In genomic region chr19:40690699-40691420, GRCh38 we compare ENCODE assay signal across 8 cellular contexts. TPM values are rescaled to one million over a fixed set of nuclear protein-coding genes. Genes with fewer than 3 reads are reported as not detected.
DNase-seq lines count a peak whose midpoint lies in the region; ATAC-seq and TF ChIP-seq lines count a peak whose summit lies in the region.

No MANE protein-coding gene starts in this region.

- peak overlapping the region; percentile 47 for H3K4me3 ChIP-seq in fibroblast of mammary gland (ENCODE audit: control insufficient read depth, low read depth, low read length)

- H3K4me3 Mint-ChIP-seq in activated T-helper 2 cell treated with anti-CD3 and anti-CD28 coated beads, Interferon-gamma antibody, Interleukin-2, Interleukin-4, amounts not matched to agents 10 μg/mL and 5 μg/mL and 100 μg/mL, durations not matched to agents 14 hours and 24 hours and 36 hours (ENCODE audit: low read depth), result peak overlapping the region; percentile 89
- peak overlapping the region; percentile 96 for H3K4me3 Mint-ChIP-seq in natural killer cell treated with Interleukin-12 subunit alpha and Interleukin-12 subunit beta and Interleukin-15 and Interleukin-18, amount 100 ng/mL, for 72 hours
- H3K4me3 Mint-ChIP-seq in stimulated activated naive B cell treated with anti-CD40 and anti-IgM and Interleukin-4, amounts not matched to agents 10 μg/mL and 1 μg/mL and 100 μg/mL, for 72 hours, result peak overlapping the region in 1 of 2 donors; percentile 94

- H3K9me3 Mint-ChIP-seq in activated T-helper 2 cell treated with anti-CD3 and anti-CD28 coated beads, Interferon-gamma antibody, Interleukin-2, Interleukin-4, amounts not matched to agents 10 μg/mL and 5 μg/mL and 100 μg/mL, durations not matched to agents 14 hours and 24 hours and 36 hours, result no peaks in the 10 kb centered on the region
- H3K9me3 Mint-ChIP-seq in natural killer cell treated with Interleukin-12 subunit alpha and Interleukin-12 subunit beta and Interleukin-15 and Interleukin-18, amount 100 ng/mL, for 72 hours, result no peaks in the 10 kb centered on the region
- no peaks in the 10 kb centered on the region for H3K9me3 Mint-ChIP-seq in stimulated activated naive B cell treated with anti-CD40 and anti-IgM and Interleukin-4, amounts not matched to agents 10 μg/mL and 1 μg/mL and 100 μg/mL, for 72 hours

- DNase-seq in CMK (ENCODE audit: low read depth), result peak; percentile 77
- DNase-seq in LoVo (ENCODE audit: low spot score), result peak; percentile 93
- peak; percentile 89 for DNase-seq in RPMI7951 (ENCODE audit: low read depth)
- peak; percentile 80 for DNase-seq in activated T-helper 2 cell treated with anti-CD3 and anti-CD28 coated beads, Interferon-gamma antibody, Interleukin-2, Interleukin-4, amounts not matched to agents 10 μg/mL and 5 μg/mL and 100 μg/mL, durations not matched to agents 14 hours and 24 hours and 36 hours (ENCODE audit: low spot score)
- peak; percentile 90 for DNase-seq in fibroblast of mammary gland (ENCODE audit: low read depth)
- DNase-seq in natural killer cell treated with Interleukin-12 subunit alpha and Interleukin-12 subunit beta and Interleukin-15 and Interleukin-18, amount 100 ng/mL, for 72 hours (ENCODE audit: low spot score), result peak; percentile 88
- peak; percentile 80 for DNase-seq in stimulated activated naive B cell treated with anti-CD40 and anti-IgM and Interleukin-4, amounts not matched to agents 10 μg/mL and 1 μg/mL and 100 μg/mL, for 72 hours

- intact Hi-C loops in activated T-helper 2 cell treated with anti-CD3 and anti-CD28 coated beads, Interferon-gamma antibody, Interleukin-2, Interleukin-4, amounts not matched to agents 10 μg/mL and 5 μg/mL and 100 μg/mL, durations not matched to agents 14 hours and 24 hours and 36 hours (cut with micrococcal nuclease), result loop anchor here (1.0 to 2.0 kb wide), 2 partner anchors 24 to 28 kb away; no protein-coding TSS in a partner anchor

- TF ChIP-seq CTCF in fibroblast of mammary gland (conservative IDR thresholded peaks at IDR 0.05; ENCODE audit: control insufficient read depth, insufficient read depth, low read depth, low read length), result no peak

- peak overlapping the region; percentile 95 for H3K27ac Mint-ChIP-seq in activated T-helper 2 cell treated with anti-CD3 and anti-CD28 coated beads, Interferon-gamma antibody, Interleukin-2, Interleukin-4, amounts not matched to agents 10 μg/mL and 5 μg/mL and 100 μg/mL, durations not matched to agents 14 hours and 24 hours and 36 hours
- H3K27ac Mint-ChIP-seq in natural killer cell treated with Interleukin-12 subunit alpha and Interleukin-12 subunit beta and Interleukin-15 and Interleukin-18, amount 100 ng/mL, for 72 hours, result peak overlapping the region; percentile 81 to 86
- peak overlapping the region; percentile 98 for H3K27ac Mint-ChIP-seq in stimulated activated naive B cell treated with anti-CD40 and anti-IgM and Interleukin-4, amounts not matched to agents 10 μg/mL and 1 μg/mL and 100 μg/mL, for 72 hours

- H3K4me1 Mint-ChIP-seq in activated T-helper 2 cell treated with anti-CD3 and anti-CD28 coated beads, Interferon-gamma antibody, Interleukin-2, Interleukin-4, amounts not matched to agents 10 μg/mL and 5 μg/mL and 100 μg/mL, durations not matched to agents 14 hours and 24 hours and 36 hours (ENCODE audit: low read depth), result peaks cover 1% of the 10 kb centered on the region
- H3K4me1 Mint-ChIP-seq in natural killer cell treated with Interleukin-12 subunit alpha and Interleukin-12 subunit beta and Interleukin-15 and Interleukin-18, amount 100 ng/mL, for 72 hours (ENCODE audit: low read depth in 2 of 2), result peaks cover 5% of the 10 kb centered on the region in 2 donors
- H3K4me1 Mint-ChIP-seq in stimulated activated naive B cell treated with anti-CD40 and anti-IgM and Interleukin-4, amounts not matched to agents 10 μg/mL and 1 μg/mL and 100 μg/mL, for 72 hours, result peaks cover 15 to 17% of the 10 kb centered on the region in 2 donors

- H3K27me3 Mint-ChIP-seq in activated T-helper 2 cell treated with anti-CD3 and anti-CD28 coated beads, Interferon-gamma antibody, Interleukin-2, Interleukin-4, amounts not matched to agents 10 μg/mL and 5 μg/mL and 100 μg/mL, durations not matched to agents 14 hours and 24 hours and 36 hours (ENCODE audit: low read depth), result no peaks in the 10 kb centered on the region
- no peaks in the 10 kb centered on the region for H3K27me3 Mint-ChIP-seq in natural killer cell treated with Interleukin-12 subunit alpha and Interleukin-12 subunit beta and Interleukin-15 and Interleukin-18, amount 100 ng/mL, for 72 hours
- H3K27me3 Mint-ChIP-seq in stimulated activated naive B cell treated with anti-CD40 and anti-IgM and Interleukin-4, amounts not matched to agents 10 μg/mL and 1 μg/mL and 100 μg/mL, for 72 hours, result no peaks in the 10 kb centered on the region

- peaks cover 7% of the 10 kb centered on the region for H3K36me3 Mint-ChIP-seq in activated T-helper 2 cell treated with anti-CD3 and anti-CD28 coated beads, Interferon-gamma antibody, Interleukin-2, Interleukin-4, amounts not matched to agents 10 μg/mL and 5 μg/mL and 100 μg/mL, durations not matched to agents 14 hours and 24 hours and 36 hours (ENCODE audit: low read depth)
- H3K36me3 Mint-ChIP-seq in natural killer cell treated with Interleukin-12 subunit alpha and Interleukin-12 subunit beta and Interleukin-15 and Interleukin-18, amount 100 ng/mL, for 72 hours, result peaks cover 5% of the 10 kb centered on the region
- peaks cover 15 to 30% of the 10 kb centered on the region in 2 donors for H3K36me3 Mint-ChIP-seq in stimulated activated naive B cell treated with anti-CD40 and anti-IgM and Interleukin-4, amounts not matched to agents 10 μg/mL and 1 μg/mL and 100 μg/mL, for 72 hours

- peak; percentile 64 for ATAC-seq in GM21529 (IDR thresholded peaks at IDR 0.05; ENCODE audit: unreplicated experiment)
- ATAC-seq in natural killer cell treated with Interleukin-12 subunit alpha and Interleukin-12 subunit beta and Interleukin-15 and Interleukin-18, amount 100 ng/mL, for 72 hours, result peak; percentile 89 to 92
- ATAC-seq in stimulated activated naive B cell treated with anti-CD40 and anti-IgM and Interleukin-4, amounts not matched to agents 10 μg/mL and 1 μg/mL and 100 μg/mL, for 72 hours (replicated peaks), result peak; percentile 75 to 79

RNA-seq across cellular contexts. Expression of gene NUMBL, which starts 0.4 kb away (rescaled TPM):
- 11.8 and 13.2 TPM in 2 replicates for total RNA-seq in RPMI7951 (2014; rRNA removed; shearing (Covaris generic))
- 18.0 and 27.0 TPM in 2 replicates for total RNA-seq in activated T-helper 2 cell treated with anti-CD3 and anti-CD28 coated beads, Interferon-gamma antibody, Interleukin-2, Interleukin-4, amounts not matched to agents 10 μg/mL and 5 μg/mL and 100 μg/mL, durations not matched to agents 14 hours and 24 hours and 36 hours
- total RNA-seq in natural killer cell treated with Interleukin-12 subunit alpha and Interleukin-12 subunit beta and Interleukin-15 and Interleukin-18, amount 100 ng/mL, for 72 hours, result 10 to 100 TPM in 1 of 2 donors, 1 to 10 TPM in 1; 6.6 to 13.9 TPM

RNA-seq across cellular contexts. Expression of gene COQ8B, which starts 25.8 kb away (rescaled TPM):
- total RNA-seq in RPMI7951 (2014; rRNA removed; shearing (Covaris generic)), result 18.9 and 23.6 TPM in 2 replicates
- total RNA-seq in activated T-helper 2 cell treated with anti-CD3 and anti-CD28 coated beads, Interferon-gamma antibody, Interleukin-2, Interleukin-4, amounts not matched to agents 10 μg/mL and 5 μg/mL and 100 μg/mL, durations not matched to agents 14 hours and 24 hours and 36 hours, result 33.5 and 36.7 TPM in 2 replicates
- total RNA-seq in natural killer cell treated with Interleukin-12 subunit alpha and Interleukin-12 subunit beta and Interleukin-15 and Interleukin-18, amount 100 ng/mL, for 72 hours, result 10 to 100 TPM; 28.7 to 41.7 TPM

RNA-seq across cellular contexts. Expression of gene ITPKC, which starts 26.1 kb away (rescaled TPM):
- total RNA-seq in RPMI7951 (2014; rRNA removed; shearing (Covaris generic)), result 3.9 and 4.1 TPM in 2 replicates
- total RNA-seq in activated T-helper 2 cell treated with anti-CD3 and anti-CD28 coated beads, Interferon-gamma antibody, Interleukin-2, Interleukin-4, amounts not matched to agents 10 μg/mL and 5 μg/mL and 100 μg/mL, durations not matched to agents 14 hours and 24 hours and 36 hours, result 7.4 and 8.4 TPM in 2 replicates
- 10 to 100 TPM in 1 of 2 donors, 1 to 10 TPM in 1; 9.0 to 10.3 TPM for total RNA-seq in natural killer cell treated with Interleukin-12 subunit alpha and Interleukin-12 subunit beta and Interleukin-15 and Interleukin-18, amount 100 ng/mL, for 72 hours

RNA-seq across cellular contexts. Expression of gene ACTMAP, which starts 59.4 kb away (rescaled TPM):
- 1.3 and 1.5 TPM in 2 replicates for total RNA-seq in RPMI7951 (2014; rRNA removed; shearing (Covaris generic))
- 13.2 and 14.2 TPM in 2 replicates for total RNA-seq in activated T-helper 2 cell treated with anti-CD3 and anti-CD28 coated beads, Interferon-gamma antibody, Interleukin-2, Interleukin-4, amounts not matched to agents 10 μg/mL and 5 μg/mL and 100 μg/mL, durations not matched to agents 14 hours and 24 hours and 36 hours
- total RNA-seq in natural killer cell treated with Interleukin-12 subunit alpha and Interleukin-12 subunit beta and Interleukin-15 and Interleukin-18, amount 100 ng/mL, for 72 hours, result 10 to 100 TPM; 10.9 to 16.6 TPM

Comparison
In these comparisons a context has a peak if more than half of its experiments do, and no peak if none do; other contexts are left out.
1. Peak in every context shown above with its lines: DNase-seq, ATAC-seq and H3K4me3 ChIP-seq.